Comparison of ENCODE assay signal across 15 cellular contexts in genomic region chr15:47514251-47514652, GRCh38.
DNase-seq lines count a peak whose midpoint lies in the region; ATAC-seq, FAIRE-seq and TF ChIP-seq lines count a peak whose summit lies in the region.
"Had no signal": no experiment of that assay in that cellular context is flagged by ENCODE, and none has a peak within 500 bp of the region (broad histone marks: within the 10 kb centered on the region; RNA-seq: fewer than 3 reads in every experiment).

No MANE protein-coding gene starts in this region.

- no peak overlapping the region for H3K4me3 Mint-ChIP-seq in activated naive CD4-positive, alpha-beta T cell treated with anti-CD3 and anti-CD28 coated beads for 36 hours

- H3K4me1 ChIP-seq in heart left ventricle = peaks cover 0 to 27% (median 15%) of the 10 kb centered on the region in 12 donors
- H3K4me1 ChIP-seq: pancreas had no signal

- ATAC-seq in heart left ventricle (no peak), HG03095 (IDR thresholded peaks at IDR 0.05; ENCODE audit: unreplicated experiment) (no peak)
- ATAC-seq: pancreas had no signal

- H3K4me1 Mint-ChIP-seq in activated naive CD4-positive, alpha-beta T cell treated with anti-CD3 and anti-CD28 coated beads for 36 hours (ENCODE audit: low read depth) = no peaks in the 10 kb centered on the region

- TF ChIP-seq POLR2A in heart left ventricle (IDR thresholded peaks at IDR 0.05) = no peak

- DNase-seq in AG04450 (ENCODE audit: low read depth, low spot score) = no peak
- peak; percentile 36 for DNase-seq in HTR-8/SVneo (ENCODE audit: insufficient read length, low spot score)
- peak; percentile 29 for DNase-seq in astrocyte of the cerebellum (ENCODE audit: low read depth)
- peak; percentile 53 for DNase-seq in foreskin melanocyte
- no peak for DNase-seq in activated naive CD4-positive, alpha-beta T cell treated with anti-CD3 and anti-CD28 coated beads for 36 hours
- no peak for DNase-seq in glomerular visceral epithelial cell (ENCODE audit: extremely low spot score)
- DNase-seq in heart left ventricle = no peak
- DNase-seq: AML-193; DMS79 treated with DMSO at 0.1 percent for 48 hours; pancreas; RPMI8226; stimulated activated CD4-positive, alpha-beta T cell treated with anti-CD3 and anti-CD28 coated beads, Interleukin-15, amount 100 ng/mL, for 24 hours had no signal

- FAIRE-seq in HTR-8/SVneo (lab: Jason Lieb, UNC) = no peak
- FAIRE-seq: GM12892, GM19239, pancreas had no signal

- H3K27ac Mint-ChIP-seq in activated naive CD4-positive, alpha-beta T cell treated with anti-CD3 and anti-CD28 coated beads for 36 hours = no peak overlapping the region

- CTCF ChIA-PET in AG04450 (lab: Charles Lee) = no interaction called here
- CTCF ChIA-PET in activated naive CD4-positive, alpha-beta T cell treated with anti-CD3 and anti-CD28 coated beads for 36 hours (lab: Charles Lee) = interaction anchor here (0.6 kb wide), 1 partner anchor 33 kb away, joined by 3 read pairs; no protein-coding TSS in a partner anchor

- H3K27ac ChIP-seq in AG04450 (ENCODE audit: low read depth, low read length) = peak overlapping the region; percentile 34
- no peak overlapping the region for H3K27ac ChIP-seq in heart left ventricle
- H3K27ac ChIP-seq: pancreas had no signal

- in situ Hi-C loops in astrocyte of the cerebellum (cut with HindIII; ENCODE audit: low sequenced_read_pairs) = no loop called here

- intact Hi-C loops in activated naive CD4-positive, alpha-beta T cell treated with anti-CD3 and anti-CD28 coated beads for 36 hours (cut with micrococcal nuclease) = no loop called here
- intact Hi-C loops in heart left ventricle (cut with DNase I) = no loop called here

- WGBS in heart left ventricle, 4 donors = 43 to 84% (median 80%) methylated on average over 2 of the region's 2 CpGs

- H3K4me3 ChIP-seq in AG04450 (ENCODE audit: low read depth, low read length) (no peak overlapping the region), astrocyte of the cerebellum (ENCODE audit: low read depth, low read length) (no peak overlapping the region), heart left ventricle (no peak overlapping the region)
- H3K4me3 ChIP-seq: pancreas had no signal

- H3K27me3 ChIP-seq in AG04450 (ENCODE audit: control insufficient read depth, insufficient read depth, low read length) = no peaks in the 10 kb centered on the region
- peaks cover 0 to 4% (median 0%) of the 10 kb centered on the region in 9 donors for H3K27me3 ChIP-seq in heart left ventricle
- H3K27me3 ChIP-seq: pancreas had no signal

- no peaks in the 10 kb centered on the region for H3K27me3 Mint-ChIP-seq in activated naive CD4-positive, alpha-beta T cell treated with anti-CD3 and anti-CD28 coated beads for 36 hours (ENCODE audit: low read depth)

- H3K9me3 ChIP-seq in AG04450 (ENCODE audit: control insufficient read depth, insufficient read depth, low read length) (no peaks in the 10 kb centered on the region), heart left ventricle (no peaks in the 10 kb centered on the region)
- H3K9me3 ChIP-seq: pancreas had no signal

- TF ChIP-seq CTCF in AG04450 (IDR thresholded peaks at IDR 0.05; ENCODE audit: low read depth, low read length) (no peak), astrocyte of the cerebellum (IDR thresholded peaks at IDR 0.05; ENCODE audit: low read depth, low read length, missing control alignments) (no peak), heart left ventricle (IDR thresholded peaks at IDR 0.05) (no peak)

- H3K36me3 Mint-ChIP-seq in activated naive CD4-positive, alpha-beta T cell treated with anti-CD3 and anti-CD28 coated beads for 36 hours (ENCODE audit: low read depth) = no peaks in the 10 kb centered on the region

- POLR2A ChIA-PET in AG04450 (lab: Yijun Ruan, JAX) = no interaction called here

- H3K9me3 Mint-ChIP-seq in activated naive CD4-positive, alpha-beta T cell treated with anti-CD3 and anti-CD28 coated beads for 36 hours = no peaks in the 10 kb centered on the region

- H3K36me3 ChIP-seq in heart left ventricle = no peaks in the 10 kb centered on the region
- H3K36me3 ChIP-seq: pancreas had no signal

Comparison
In these comparisons a context has a peak if more than half of its experiments do, and no peak if none do; other contexts are left out.
1. DNase-seq: peak in HTR-8/SVneo (single experiment), astrocyte of the cerebellum (single experiment) and foreskin melanocyte (single experiment); none in AG04450 (single experiment), activated naive CD4-positive, alpha-beta T cell treated with anti-CD3 and anti-CD28 coated beads for 36 hours (single experiment), glomerular visceral epithelial cell (single experiment) and heart left ventricle (0 of 5).